In genomic region chr6:165049362-165049761, GRCh38 we compare ENCODE assay signal across 8 cellular contexts.
DNase-seq lines count a peak whose midpoint lies in the region; ATAC-seq and TF ChIP-seq lines count a peak whose summit lies in the region.

No MANE protein-coding gene starts in this region.

- H3K4me3 ChIP-seq in GM12864 (ENCODE audit: low read depth, low read length): no peak overlapping the region
- no peak overlapping the region for H3K4me3 ChIP-seq in OCI-LY7 (ENCODE audit: low read depth, low read length, poor library complexity, severe bottlenecking)
- no peak overlapping the region for H3K4me3 ChIP-seq in effector memory CD4-positive, alpha-beta T cell (ENCODE audit: insufficient read depth, low read depth, low read length, poor library complexity, severe bottlenecking)

- ATAC-seq in GM21786 (IDR thresholded peaks at IDR 0.05; ENCODE audit: unreplicated experiment): no peak

- H3K79me2 ChIP-seq in OCI-LY7 (ENCODE audit: insufficient read depth, low read depth, low read length): no peaks in the 10 kb centered on the region

- intact Hi-C loops in OCI-LY7 (cut with micrococcal nuclease; ENCODE audit: unreplicated experiment): no loop called here

- BruUV-seq in OCI-LY7 (replicated peaks; lab: Mats Ljungman, UMichigan): no TSS peak

- no peak overlapping the region for H3K4me2 ChIP-seq in OCI-LY7 (ENCODE audit: low read length)

- H3K27ac ChIP-seq in OCI-LY7 (ENCODE audit: low read depth, low read length, poor library complexity, severe bottlenecking): no peak overlapping the region
- no peak overlapping the region for H3K27ac ChIP-seq in effector memory CD4-positive, alpha-beta T cell (ENCODE audit: insufficient read depth, low read length, poor library complexity, severe bottlenecking)

- H3K9me2 ChIP-seq in OCI-LY7 (ENCODE audit: insufficient read depth, low read length): no peaks in the 10 kb centered on the region

- DNase-seq in AG08395 (ENCODE audit: low spot score) (peak; percentile 34), GM12864 (ENCODE audit: low read depth) (no peak), OCI-LY7 (ENCODE audit: low spot score) (peak; percentile 40), erythroblast (lab: John Stamatoyannopoulos, UW) (peak; percentile 22 to 46), NCI-H187 (lab: John Stamatoyannopoulos, UW) (no peak), SIG-M5 treated with dmso at 0.1 percent for 504 hours (lab: John Stamatoyannopoulos, UW; ENCODE audit: unreplicated experiment) (no peak)
- DNase-seq in effector memory CD4-positive, alpha-beta T cell: no peak

- CTCF ChIA-PET in OCI-LY7 (lab: Charles Lee; ENCODE audit: unreplicated experiment): interaction anchor here (0.6 kb wide), 1 partner anchor 69 kb away, joined by 3 read pairs; no protein-coding TSS in a partner anchor

- H3K9me3 ChIP-seq in OCI-LY7 (ENCODE audit: low read length): 0 out of 2 replicates have a peak, but pooled peaks cover 4% of the 10 kb centered on the region
- no peaks in the 10 kb centered on the region for H3K9me3 ChIP-seq in effector memory CD4-positive, alpha-beta T cell (ENCODE audit: control insufficient read depth, low read length)

- no peak for TF ChIP-seq POLR2A in erythroblast (IDR thresholded peaks at IDR 0.05; ENCODE audit: low read length)

- no peak overlapping the region for H2AFZ ChIP-seq in OCI-LY7 (ENCODE audit: low read length)

- H3K36me3 ChIP-seq in OCI-LY7 (ENCODE audit: insufficient read depth, low read length): no peaks in the 10 kb centered on the region
- H3K36me3 ChIP-seq in effector memory CD4-positive, alpha-beta T cell (ENCODE audit: control insufficient read depth, insufficient read depth, low read length): no peaks in the 10 kb centered on the region

- H4K20me1 ChIP-seq in OCI-LY7 (ENCODE audit: insufficient read depth, low read length): no peaks in the 10 kb centered on the region

- no peaks in the 10 kb centered on the region for H3K27me3 ChIP-seq in effector memory CD4-positive, alpha-beta T cell (replicated peaks; ENCODE audit: control insufficient read depth, insufficient read depth, low read length, poor library complexity, severe bottlenecking)

- POLR2A ChIA-PET in OCI-LY7 (lab: Charles Lee): no interaction called here

- TF ChIP-seq CTCF in GM12864 (IDR thresholded peaks at IDR 0.05; ENCODE audit: low read depth, low read length, missing control alignments) (peak; percentile 58), OCI-LY7 (conservative IDR thresholded peaks at IDR 0.05; ENCODE audit: low read length) (peak; percentile 82)

- no peaks in the 10 kb centered on the region for H3K4me1 ChIP-seq in OCI-LY7 (ENCODE audit: insufficient read depth, low read length, poor library complexity, severe bottlenecking)
- no peaks in the 10 kb centered on the region for H3K4me1 ChIP-seq in effector memory CD4-positive, alpha-beta T cell (ENCODE audit: control insufficient read depth, insufficient read depth, low read length, poor library complexity, severe bottlenecking)

Comparison
In these comparisons a context has a peak if more than half of its experiments do, and no peak if none do; other contexts are left out.
1. DNase-seq: peak in AG08395 (single experiment), OCI-LY7 (single experiment) and erythroblast (2 of 2); none in GM12864 (single experiment), effector memory CD4-positive, alpha-beta T cell (0 of 3), NCI-H187 (0 of 2) and SIG-M5 treated with dmso at 0.1 percent for 504 hours (single experiment).